12 cellular contexts compared by ENCODE assay signal in genomic region chr15:85937661-85938060, GRCh38.
A peak's percentile ranks its signal among the peaks of the same experiment; 100 is the strongest.
DNase-seq lines count a peak whose midpoint lies in the region.
"Had no signal": no experiment of that assay in that cellular context is flagged by ENCODE, and none has a peak within 500 bp of the region (broad histone marks: within the 10 kb centered on the region; RNA-seq: fewer than 3 reads in every experiment).

No MANE protein-coding gene starts in this region.

- DNase-seq in DMS 273 (lab: John Stamatoyannopoulos, UW; ENCODE audit: unreplicated experiment): peak; percentile 28
- DNase-seq in DMS 273 treated with DMSO at 0.1 percent for 48 hours (lab: John Stamatoyannopoulos, UW): no peak
- peak; percentile 78 for DNase-seq in cerebellar cortex (ENCODE audit: low spot score)
- DNase-seq in SIG-M5 treated with dmso at 0.1 percent for 504 hours (lab: John Stamatoyannopoulos, UW; ENCODE audit: unreplicated experiment): no peak
- DNase-seq in hippocampal formation (lab: John Stamatoyannopoulos, UW): no peak
- DNase-seq: AML-193; Caco-2; Calu3; CD4-positive, alpha-beta T cell; CD8-positive, alpha-beta T cell; DMS79 treated with DMSO at 0.1 percent for 48 hours; GDM1 had no signal

Comparison
In these comparisons a context has a peak if more than half of its experiments do, and no peak if none do; other contexts are left out.
1. DNase-seq: peak in DMS 273 (single experiment) and cerebellar cortex (single experiment); none in DMS 273 treated with DMSO at 0.1 percent for 48 hours (single experiment), SIG-M5 treated with dmso at 0.1 percent for 504 hours (single experiment) and hippocampal formation (0 of 2).